In genomic region chr3:12463686-12464085, GRCh38 we compare ENCODE assay signal across 28 cellular contexts. TPM values are rescaled to one million over a fixed set of nuclear protein-coding genes. Genes with fewer than 3 reads are reported as not detected.
DNase-seq lines count a peak whose midpoint lies in the region; ATAC-seq, FAIRE-seq and TF ChIP-seq lines count a peak whose summit lies in the region.
"Had no signal": no experiment of that assay in that cellular context is flagged by ENCODE, and none has a peak within 500 bp of the region (broad histone marks: within the 10 kb centered on the region; RNA-seq: fewer than 3 reads in every experiment).

No MANE protein-coding gene starts in this region.

- FAIRE-seq in HepG2 (lab: Jason Lieb, UNC): no peak
- FAIRE-seq: A204.1, GM12891, HTR-8/SVneo had no signal

- peaks cover 26% of the 10 kb centered on the region for H3K4me1 ChIP-seq in DND-41 (ENCODE audit: insufficient read depth, low read length)
- peaks cover 53% of the 10 kb centered on the region for H3K4me1 ChIP-seq in HepG2 (ENCODE audit: insufficient read depth, low read length)
- peaks cover 55 to 64% of the 10 kb centered on the region in 2 experiments for H3K4me1 ChIP-seq in neutrophil (ENCODE audit: control insufficient read depth in 1 of 2, insufficient read depth in 1 of 2, low read depth in 1 of 2, low read length in 1 of 2)

- ATAC-seq in DND-41 (ENCODE audit: insufficient read depth, low read depth) (no peak), HepG2 (peak; percentile 36), HG02763 (IDR thresholded peaks at IDR 0.05; ENCODE audit: unreplicated experiment) (no peak)
- ATAC-seq in activated T-helper 17 cell treated with anti-CD3 and anti-CD28 coated beads, Interleukin-2, amount 50 U/mL, for 72 hours (replicated peaks): no peak
- ATAC-seq: HCT116 had no signal

- intact Hi-C loops in HepG2 (cut with micrococcal nuclease; ENCODE audit: unreplicated experiment): no loop called here

- 92% methylated on average over 1 of the region's 1 CpG for WGBS in HepG2 (ENCODE audit: low lambda C conversion rate)

- no peak overlapping the region for H3K4me3 Mint-ChIP-seq in activated T-helper 17 cell treated with anti-CD3 and anti-CD28 coated beads, Interleukin-2, amount 50 U/mL, for 72 hours
- H3K4me3 Mint-ChIP-seq: CD8-positive, alpha-beta memory T cell had no signal

- BruUV-seq in HepG2 (replicated peaks; lab: Mats Ljungman, UMichigan): no TSS peak

- H3K36me3 ChIP-seq in DND-41 (ENCODE audit: insufficient read depth, low read length) (no peaks in the 10 kb centered on the region), HepG2 (replicated peaks in 1 of 2; ENCODE audit: control insufficient read depth in 1 of 2, insufficient read depth in 2 of 2, low read length in 2 of 2) (no peaks in the 10 kb centered on the region), neutrophil (no peaks in the 10 kb centered on the region)
- H3K36me3 ChIP-seq: MG63 had no signal

- no peak overlapping the region for H2AFZ ChIP-seq in DND-41 (ENCODE audit: low read depth, low read length)
- H2AFZ ChIP-seq in HepG2 (ENCODE audit: low read length): no peak overlapping the region

- H3K36me3 Mint-ChIP-seq in activated T-helper 17 cell treated with anti-CD3 and anti-CD28 coated beads, Interleukin-2, amount 50 U/mL, for 72 hours (ENCODE audit: low read depth): no peaks in the 10 kb centered on the region
- H3K36me3 Mint-ChIP-seq: CD8-positive, alpha-beta memory T cell had no signal

- no peak for TF ChIP-seq RAD21 in HepG2 (CRISPR knock-in tag; IDR thresholded peaks at IDR 0.05)

- peaks cover 5% of the 10 kb centered on the region for H3K27me3 Mint-ChIP-seq in activated T-helper 17 cell treated with anti-CD3 and anti-CD28 coated beads, Interleukin-2, amount 50 U/mL, for 72 hours

- TF ChIP-seq POLR2A in HepG2 (IDR thresholded peaks at IDR 0.05; ENCODE audit: insufficient read depth in 1 of 2, low read depth in 2 of 2, low read length in 2 of 2): no peak

- H3K9me3 Mint-ChIP-seq in activated T-helper 17 cell treated with anti-CD3 and anti-CD28 coated beads, Interleukin-2, amount 50 U/mL, for 72 hours: no peaks in the 10 kb centered on the region
- H3K9me3 Mint-ChIP-seq: CD8-positive, alpha-beta memory T cell had no signal

- no peaks in the 10 kb centered on the region for H3K79me2 ChIP-seq in DND-41 (ENCODE audit: insufficient read depth, low read length)
- H3K79me2 ChIP-seq in HepG2 (ENCODE audit: insufficient read depth, low read length): no peaks in the 10 kb centered on the region

- TF ChIP-seq CTCF in DND-41 (IDR thresholded peaks at IDR 0.05; ENCODE audit: borderline replicate concordance, extremely low read depth, low read length, poor library complexity, severe bottlenecking): no peak
- TF ChIP-seq CTCF in HepG2 (CRISPR knock-in tag; IDR thresholded peaks at IDR 0.05): no peak
- no peak for TF ChIP-seq CTCF in neutrophil (IDR thresholded peaks at IDR 0.05)

- in situ Hi-C loops in HepG2 (cut with HindIII; ENCODE audit: extremely low pct_ligation_motif_present, low pct_unique_long_range_greater_than_20kb): no loop called here

- peak overlapping the region; percentile 53 for H3K27ac ChIP-seq in DND-41 (ENCODE audit: low read length)
- no peak overlapping the region for H3K27ac ChIP-seq in HepG2 (ENCODE audit: extremely low read length, insufficient read depth, low read length)
- peak overlapping the region; percentile 69 for H3K27ac ChIP-seq in neutrophil
- H3K27ac ChIP-seq: RWPE1 had no signal

- CTCF ChIA-PET in HepG2 (lab: Yijun Ruan, JAX; ENCODE audit: low intra/inter-chr PET ratio, low total read pairs): no interaction called here

- H3K9me3 ChIP-seq in DND-41 (ENCODE audit: insufficient read depth, low read length, severe bottlenecking): no peaks in the 10 kb centered on the region
- H3K9me3 ChIP-seq in HepG2 (ENCODE audit: low read length): no peaks in the 10 kb centered on the region
- H3K9me3 ChIP-seq in neutrophil: no peaks in the 10 kb centered on the region
- H3K9me3 ChIP-seq: MG63 had no signal

- H4K20me1 ChIP-seq in DND-41 (ENCODE audit: insufficient read depth, low read length) (no peaks in the 10 kb centered on the region), HepG2 (ENCODE audit: insufficient read depth, low read length) (no peaks in the 10 kb centered on the region)

- POLR2A ChIA-PET in HepG2 (lab: Yijun Ruan, JAX): no interaction called here

- peaks cover 3% of the 10 kb centered on the region for H3K4me1 Mint-ChIP-seq in activated T-helper 17 cell treated with anti-CD3 and anti-CD28 coated beads, Interleukin-2, amount 50 U/mL, for 72 hours

- H3K9ac ChIP-seq in DND-41 (ENCODE audit: low read depth, low read length): no peak overlapping the region
- no peak overlapping the region for H3K9ac ChIP-seq in HepG2 (ENCODE audit: insufficient read depth, low read depth, low read length)

- H3K27ac Mint-ChIP-seq in activated T-helper 17 cell treated with anti-CD3 and anti-CD28 coated beads, Interleukin-2, amount 50 U/mL, for 72 hours: peak overlapping the region; percentile 0

- TF ChIP-seq EP300 in HepG2 (IDR thresholded peaks at IDR 0.05; ENCODE audit: low read depth in 2 of 2, low read length in 2 of 2) (no peak), HepG2 (CRISPR knock-in tag; IDR thresholded peaks at IDR 0.05; ENCODE audit: borderline replicate concordance) (no peak)

- DNase-seq in DND-41: no peak
- DNase-seq in HepG2 (ENCODE audit: low spot score): no peak
- DNase-seq in stimulated activated CD4-positive, alpha-beta T cell treated with anti-CD3 and anti-CD28 coated beads, Interleukin-12 subunit alpha, Interleukin-12 subunit beta, amount 100 ng/mL, for 4 hours: no peak
- no peak for DNase-seq in stimulated activated CD8-positive, alpha-beta memory T cell treated with anti-CD3 and anti-CD28 coated beads, Interleukin-4, amount 100 ng/mL, for 48 hours
- no peak for DNase-seq in anterior cingulate cortex (lab: John Stamatoyannopoulos, UW)
- DNase-seq: C1 segment of cervical spinal cord; CD8-positive, alpha-beta memory T cell; DMS 273 treated with DMSO at 0.1 percent for 48 hours; DMS79; GF-D8; KBM-7; MG63; NCI-H1105 treated with DMSO at 0.1 percent for 48 hours; NCI-H146; NCI-H1930; NCI-H2107; NCI-H446; NCI-H524 treated with DMSO at 0.1 percent for 48 hours; NCI-H774; SHP77 had no signal

- H3K4me3 ChIP-seq in DND-41 (ENCODE audit: low read depth in 1 of 2, low read length in 2 of 2) (no peak overlapping the region), HepG2 (replicated peaks in 1 of 3; ENCODE audit: insufficient read depth in 1 of 3, low read depth in 2 of 3, low read length in 3 of 3) (no peak overlapping the region), neutrophil (ENCODE audit: low read depth in 1 of 2, low read length in 1 of 2) (no peak overlapping the region)
- H3K4me3 ChIP-seq: MG63 had no signal

- H3K27me3 ChIP-seq in DND-41 (ENCODE audit: insufficient read depth, low read length, poor library complexity) (no peaks in the 10 kb centered on the region), HepG2 (ENCODE audit: control insufficient read depth in 1 of 2, insufficient read depth in 2 of 2, low read length in 2 of 2) (no peaks in the 10 kb centered on the region), neutrophil (no peaks in the 10 kb centered on the region)
- H3K27me3 ChIP-seq: MG63 had no signal

- H3K4me2 ChIP-seq in DND-41 (ENCODE audit: insufficient read depth, low read length) (no peak overlapping the region), HepG2 (ENCODE audit: low read depth, low read length) (no peak overlapping the region)

TF ChIP-seq in HepG2, 621 proteins besides CTCF, POLR2A, EP300 and RAD21:
- no peak for TF ChIP-seq NR2F6 (IDR thresholded peaks at IDR 0.05)
- TF ChIP-seq NR2F6 (CRISPR knock-in tag; IDR thresholded peaks at IDR 0.05): peak; percentile 42; the same call in 1 of the 2 replicates
- TF ChIP-seq ZMYM4 (CRISPR knock-in tag; IDR thresholded peaks at IDR 0.05): 0 out of 2 replicates have a peak, but pooled peaks have one; percentile 18
- TF ChIP-seq RARA (CRISPR knock-in tag; IDR thresholded peaks at IDR 0.05): 0 out of 2 replicates have a peak, but pooled peaks have one; percentile 7
- peak; percentile 88 for TF ChIP-seq GFI1 (CRISPR knock-in tag; IDR thresholded peaks at IDR 0.05; ENCODE audit: borderline replicate concordance)
- no peak for TF ChIP-seq MEF2D (CRISPR knock-in tag; IDR thresholded peaks at IDR 0.05)

RNA-seq across cellular contexts. Expression of gene TSEN2, which starts 20.6 kb away (rescaled TPM):
- total RNA-seq in activated T-helper 17 cell treated with anti-CD3 and anti-CD28 coated beads, Interleukin-2, amount 50 U/mL, for 72 hours: 10 to 100 TPM in 1 of 2 donors, 1 to 10 TPM in 1; 8.9 to 20.2 TPM
- total RNA-seq in HepG2 (2016; rRNA removed; fragmentation: Illumina TruSeq; extraction: Trizol): 16.4 and 17.3 TPM in 2 replicates
- total RNA-seq in HepG2 (2016; cell fraction: cytosol; rRNA removed; fragmentation: Illumina TruSeq; extraction: Trizol; ENCODE audit: low read depth): 8.7 and 13.6 TPM in 2 replicates
- total RNA-seq in HepG2 (2016; cell fraction: insoluble cytoplasmic fraction; rRNA removed; fragmentation: Illumina TruSeq; extraction: Trizol): 15.8 and 19.3 TPM in 2 replicates
- 9.1 and 9.4 TPM in 2 replicates for total RNA-seq in HepG2 (2016; cell fraction: membrane; rRNA removed; fragmentation: Illumina TruSeq; extraction: Trizol)
- total RNA-seq in HepG2 (2016; cell fraction: nucleus; rRNA removed; fragmentation: Illumina TruSeq; extraction: Trizol): 21.4 and 24.3 TPM in 2 replicates
- 11.0 and 11.5 TPM in 2 replicates for polyA plus RNA-seq in HepG2 (2011; rRNA removed)
- polyA plus RNA-seq in HepG2 (2011; cell fraction: cytosol; rRNA removed): 3.9 and 4.1 TPM in 2 replicates
- polyA plus RNA-seq in HepG2 (2011; cell fraction: nucleus; rRNA removed): 14.2 and 17.5 TPM in 2 replicates
- polyA plus RNA-seq in HepG2 (2012): 8.1 and 9.3 TPM in 2 replicates
- polyA plus RNA-seq in HepG2 (2016; cell fraction: cytosol; fragmentation: Illumina TruSeq; extraction: Trizol; ENCODE audit: low read depth): 2.0 and 2.5 TPM in 2 replicates
- polyA plus RNA-seq in HepG2 (2016; cell fraction: insoluble cytoplasmic fraction; fragmentation: Illumina TruSeq; extraction: Trizol; ENCODE audit: low read depth): 13.0 and 13.8 TPM in 2 replicates
- 2.9 and 4.2 TPM in 2 replicates for polyA plus RNA-seq in HepG2 (2016; cell fraction: membrane; fragmentation: Illumina TruSeq; extraction: Trizol; ENCODE audit: low read depth)
- polyA plus RNA-seq in HepG2 (2016; cell fraction: nucleus; fragmentation: Illumina TruSeq; extraction: Trizol; ENCODE audit: insufficient read depth, low read depth): 28.7 and 33.4 TPM in 2 replicates
- 19.0 and 68.2 TPM in 2 replicates for polyA minus RNA-seq in HepG2 (2011; rRNA and poly(A)+ RNA removed; ENCODE audit: low replicate concordance)
- polyA minus RNA-seq in HepG2 (2011; cell fraction: cytosol; rRNA and poly(A)+ RNA removed): 5.5 and 5.6 TPM in 2 replicates
- 27.9 and 34.7 TPM in 2 replicates for polyA minus RNA-seq in HepG2 (2011; cell fraction: nucleus; rRNA and poly(A)+ RNA removed)
